Comparison of ENCODE assay signal across 8 cellular contexts in genomic region chr12:48957141-48958048, GRCh38. TPM values are rescaled to one million over a fixed set of nuclear protein-coding genes. Genes with fewer than 3 reads are reported as not detected.
DNase-seq lines count a peak whose midpoint lies in the region; ATAC-seq and TF ChIP-seq lines count a peak whose summit lies in the region.

Gene ARF3 (minus strand): TSS chr12:48957487. CDS start chr12:48941095, 16,392 bp downstream.

- H2AK5ac ChIP-seq in trophoblast cell (ENCODE audit: low read length): peak within 1 kb of the TSS; percentile 91

- peak; percentile 97 for DNase-seq in GM10248 (ENCODE audit: extremely low spot score)
- peak; percentile 95 for DNase-seq in NCI-H1436 (lab: John Stamatoyannopoulos, UW)
- peak; percentile 94 for DNase-seq in T follicular helper cell (ENCODE audit: low read depth)
- DNase-seq in adipocyte (ENCODE audit: low read depth): peak; percentile 98
- peak; percentile 94 to 98 for DNase-seq in cardiac muscle cell (ENCODE audit: low read depth in 1 of 2, low spot score in 1 of 2)
- DNase-seq in trophoblast cell: peak; percentile 94 to 96
- DNase-seq in tibial nerve (ENCODE audit: low spot score in 2 of 2): peak; percentile 82 to 87

- H3K4me2 ChIP-seq in trophoblast cell (ENCODE audit: low read length): peak within 1 kb of the TSS; percentile 98

- no peak for TF ChIP-seq CTCF in GM10248 (IDR thresholded peaks at IDR 0.05; ENCODE audit: control extremely low read depth, extremely low read depth, low read depth, missing control alignments)
- no peak for TF ChIP-seq CTCF in cardiac muscle cell (IDR thresholded peaks at IDR 0.05; ENCODE audit: low read depth, low read length)
- TF ChIP-seq CTCF in tibial nerve (IDR thresholded peaks at IDR 0.05): peak in 1 of 5 experiments; percentile 19

- H4K91ac ChIP-seq in trophoblast cell (ENCODE audit: low read depth, low read length): peak within 1 kb of the TSS; percentile 90

- TF ChIP-seq EP300 in tibial nerve (IDR thresholded peaks at IDR 0.05): peak in 1 of 2 donors; percentile 77

- H3K79me1 ChIP-seq in trophoblast cell (ENCODE audit: low read length): peaks cover 9% of the 10 kb centered on the region

- no peaks in the 10 kb centered on the region for H3K27me3 ChIP-seq in adipocyte (replicated peaks; ENCODE audit: control insufficient read depth, insufficient read depth, low read length)
- no peaks in the 10 kb centered on the region for H3K27me3 ChIP-seq in cardiac muscle cell
- no peaks in the 10 kb centered on the region for H3K27me3 ChIP-seq in trophoblast cell (ENCODE audit: insufficient read depth, low read length)
- no peaks in the 10 kb centered on the region for H3K27me3 ChIP-seq in tibial nerve

- peak within 1 kb of the TSS; percentile 98 for H3K9ac ChIP-seq in adipocyte (ENCODE audit: low read length)
- H3K9ac ChIP-seq in trophoblast cell (ENCODE audit: low read length): peak within 1 kb of the TSS; percentile 86

- peaks cover 28% of the 10 kb centered on the region for H3K36me3 ChIP-seq in adipocyte (ENCODE audit: control insufficient read depth, insufficient read depth, low read length, severe bottlenecking)
- H3K36me3 ChIP-seq in cardiac muscle cell: no peaks in the 10 kb centered on the region
- peaks cover 3 to 13% of the 10 kb centered on the region in 2 experiments for H3K36me3 ChIP-seq in trophoblast cell (ENCODE audit: control insufficient read depth in 1 of 2, insufficient read depth in 2 of 2, low read length in 2 of 2)
- peaks cover 0 to 4% (median 0%) of the 10 kb centered on the region in 3 donors for H3K36me3 ChIP-seq in tibial nerve

- peak within 1 kb of the TSS; percentile 88 for H4K12ac ChIP-seq in trophoblast cell (ENCODE audit: low read depth, low read length)

- WGBS in trophoblast cell (ENCODE audit: extremely low coverage, insufficient coverage, insufficient read length): no CpG with 5 or more reads among the region's 58 CpGs
- 0 to 1% methylated on average over 54 of the region's 58 CpGs for WGBS in tibial nerve, 2 donors

- H3K4me3 ChIP-seq in adipocyte (ENCODE audit: low read length) (peak within 1 kb of the TSS; percentile 98), cardiac muscle cell (peak within 1 kb of the TSS; percentile 78), trophoblast cell (ENCODE audit: low read depth, low read length) (peak within 1 kb of the TSS; percentile 95), tibial nerve (peak within 1 kb of the TSS; percentile 82 to 93 (median 90))

- H3K27ac ChIP-seq in cardiac muscle cell (peak within 1 kb of the TSS; percentile 77), trophoblast cell (ENCODE audit: low read depth, low read length) (peak within 1 kb of the TSS; percentile 76), tibial nerve (peak within 1 kb of the TSS in 3 of 4 donors; percentile 83 to 88 (median 86))

- peak within 1 kb of the TSS; percentile 81 for H2BK120ac ChIP-seq in trophoblast cell (ENCODE audit: insufficient read depth, low read length, poor library complexity)

- H3K18ac ChIP-seq in trophoblast cell (ENCODE audit: low read length): peak within 1 kb of the TSS; percentile 82

- no peak within 1 kb of the TSS for H3K23ac ChIP-seq in trophoblast cell (ENCODE audit: low read length)

- ATAC-seq in HG02642 (IDR thresholded peaks at IDR 0.05; ENCODE audit: poor library complexity, unreplicated experiment): peak; percentile 90

- peak in 1 of 2 donors; percentile 30 for TF ChIP-seq POLR2A in tibial nerve (IDR thresholded peaks at IDR 0.05)

- H3K9me3 ChIP-seq in adipocyte (ENCODE audit: control insufficient read depth, low read length): no peaks in the 10 kb centered on the region
- H3K9me3 ChIP-seq in cardiac muscle cell (ENCODE audit: low read depth): no peaks in the 10 kb centered on the region
- no peaks in the 10 kb centered on the region for H3K9me3 ChIP-seq in trophoblast cell (ENCODE audit: insufficient read depth, low read depth, low read length)
- H3K9me3 ChIP-seq in tibial nerve: no peaks in the 10 kb centered on the region

- peak within 1 kb of the TSS; percentile 93 for H4K8ac ChIP-seq in trophoblast cell (ENCODE audit: low read depth, low read length)

- H3K4ac ChIP-seq in trophoblast cell (ENCODE audit: low read depth, low read length): peak within 1 kb of the TSS; percentile 93

- H2BK12ac ChIP-seq in trophoblast cell (ENCODE audit: low read length): peak within 1 kb of the TSS; percentile 2

- peaks cover 14% of the 10 kb centered on the region for H3K79me2 ChIP-seq in trophoblast cell (ENCODE audit: control insufficient read depth, insufficient read depth, low read length, poor library complexity)

- CTCF ChIA-PET in GM10248 (lab: Yijun Ruan, JAX): interaction anchor here (0.7 to 8.0 kb wide), 16 partner anchors 10 to 143 kb away, joined by 3 to 58 read pairs (median 6); partner anchors contain the start of genes DDX23 and WNT1

- POLR2A ChIA-PET in GM10248 (lab: Yijun Ruan, JAX): interaction anchor here (0.6 to 1.1 kb wide), 4 partner anchors 11 to 1143 kb away, joined by 3 to 4 read pairs (median 3); no protein-coding TSS in a partner anchor

- peak within 1 kb of the TSS; percentile 92 for H2AFZ ChIP-seq in trophoblast cell (ENCODE audit: insufficient read depth, low read length, poor library complexity)

- H2BK5ac ChIP-seq in trophoblast cell (ENCODE audit: low read depth, low read length, poor library complexity): peak within 1 kb of the TSS; percentile 53

- H3K14ac ChIP-seq in trophoblast cell (ENCODE audit: low read length): peak within 1 kb of the TSS; percentile 93

- peaks cover 22% of the 10 kb centered on the region for H3K4me1 ChIP-seq in adipocyte (ENCODE audit: control insufficient read depth, insufficient read depth, low read length)
- peaks cover 7% of the 10 kb centered on the region for H3K4me1 ChIP-seq in cardiac muscle cell (ENCODE audit: low read depth)
- H3K4me1 ChIP-seq in trophoblast cell (ENCODE audit: control insufficient read depth in 1 of 2, insufficient read depth in 2 of 2, low read length in 2 of 2): peaks cover 5 to 8% of the 10 kb centered on the region in 2 experiments
- H3K4me1 ChIP-seq in tibial nerve: peaks cover 0 to 30% (median 15%) of the 10 kb centered on the region in 4 donors

RNA-seq across cellular contexts. Expression of gene ARF3, which starts in this region (rescaled TPM):
- total RNA-seq in cardiac muscle cell: 106 and 115 TPM in 2 replicates
- polyA plus RNA-seq in cardiac muscle cell: 102 and 120 TPM in 2 replicates
- 112 and 113 TPM in 2 replicates for polyA plus RNA-seq in trophoblast cell (2013)
- total RNA-seq in tibial nerve: 10 to 100 TPM; 45.3 to 55.2 (median 49.3) TPM

Comparison
In these comparisons a context has a peak if more than half of its experiments do, and no peak if none do; other contexts are left out.
1. Peak in every context shown above with its lines: DNase-seq, ATAC-seq, H3K4me3 ChIP-seq and H3K27ac ChIP-seq.